ENCODE assay signal across 8 cellular contexts in the genomic region with DNA sequence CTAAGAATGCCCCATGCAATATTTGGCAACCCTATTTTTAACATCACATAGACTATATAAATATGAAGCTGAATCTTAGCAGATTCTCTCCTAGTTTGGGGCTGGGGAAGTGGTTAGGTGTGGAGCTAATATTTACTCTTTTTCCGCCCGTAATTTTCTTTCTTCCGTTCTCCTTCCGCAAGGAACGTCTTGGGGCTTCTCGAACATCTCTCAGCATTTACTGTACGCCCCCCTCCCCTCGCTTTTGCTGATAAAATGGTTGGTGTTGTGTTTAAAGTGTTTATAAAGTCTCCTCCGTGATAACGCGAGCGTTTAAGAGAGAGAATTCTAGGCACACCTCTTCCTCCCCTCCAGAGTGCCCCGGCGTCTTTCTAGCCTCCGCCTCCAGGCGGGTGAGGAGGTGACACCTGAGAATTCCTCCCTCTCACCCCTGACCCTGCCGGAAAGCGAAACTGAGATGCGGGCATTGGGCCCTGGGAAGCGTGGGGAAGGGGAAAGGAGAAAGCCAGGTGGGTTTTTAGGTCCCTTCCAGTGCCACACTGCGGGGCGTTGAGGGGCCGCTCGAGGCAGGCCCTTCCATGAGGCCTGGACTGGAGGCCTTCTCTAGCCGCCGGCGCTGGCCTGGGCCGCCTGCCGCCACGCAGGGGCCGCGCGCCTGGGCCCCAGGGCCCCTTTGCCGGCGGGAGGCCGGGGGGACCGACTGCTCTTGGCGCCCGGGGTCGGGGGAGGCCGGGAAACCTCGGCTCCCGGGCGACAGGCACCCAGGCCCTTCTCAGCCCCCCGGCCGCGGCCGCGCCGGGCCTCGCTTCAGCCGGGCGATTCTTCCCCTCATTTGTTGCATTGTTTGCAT.
DNase-seq lines count a peak whose midpoint lies in the region; ATAC-seq, FAIRE-seq and TF ChIP-seq lines count a peak whose summit lies in the region.
"Not testable (repeated sequence)": the region's sequence is repeated elsewhere in the genome, so short reads cannot be mapped to it uniquely, and the experiment has no call there.

No MANE protein-coding gene starts in this region.

- H3K4me1 ChIP-seq in CD4-positive, alpha-beta memory T cell (ENCODE audit: insufficient read depth, low read length): peaks cover 46% of the 10 kb centered on the region
- H3K4me1 ChIP-seq in K562 (replicated peaks in 1 of 2; ENCODE audit: control insufficient read depth in 2 of 2, insufficient read depth in 2 of 2, low read length in 2 of 2): not testable (repeated sequence)

- peaks cover 39 to 79% (median 63%) of the 10 kb centered on the region in 4 donors for H3K4me1 Mint-ChIP-seq in CD4-positive, alpha-beta memory T cell

- CTCF ChIA-PET in CD4-positive, alpha-beta memory T cell (lab: Charles Lee; ENCODE audit: partially characterized antibody): interaction anchor here (0.8 to 2.2 kb wide), 5 partner anchors 11 to 63 kb away, joined by 3 to 17 read pairs (median 3); partner anchors contain the start of gene PSMD14
- CTCF ChIA-PET in K562 (lab: Yijun Ruan, JAX; ENCODE audit: low intra/inter-chr PET ratio): not testable (repeated sequence)

- H3K36me3 Mint-ChIP-seq in CD4-positive, alpha-beta memory T cell: not testable (repeated sequence)

- H3K27me3 Mint-ChIP-seq in CD4-positive, alpha-beta memory T cell: not testable (repeated sequence)

- ATAC-seq in GM19324 (IDR thresholded peaks at IDR 0.05; ENCODE audit: low FRiP score, unreplicated experiment) (peak; percentile 88), HG02981 (IDR thresholded peaks at IDR 0.05; ENCODE audit: unreplicated experiment) (peak; percentile 91), K562 (peak; percentile 63)
- peak; percentile 89 to 90 for ATAC-seq in activated CD4-positive, CD25-positive, alpha-beta regulatory T cell treated with anti-CD3 and anti-CD28 coated beads, Interleukin-2, amount 50 U/mL, for 24 hours

- POLR2A ChIA-PET in CD4-positive, alpha-beta memory T cell (lab: Charles Lee; ENCODE audit: partially characterized antibody): interaction anchor here (0.6 to 2.5 kb wide), 8 partner anchors 10 to 639 kb away, joined by 3 to 8 read pairs (median 4); partner anchors contain the start of gene TANK
- POLR2A ChIA-PET in K562 (lab: Yijun Ruan, JAX): interaction anchor here (0.7 to 1.1 kb wide), 2 partner anchors 10 to 81 kb away, joined by 3 read pairs; no protein-coding TSS in a partner anchor

- not testable (repeated sequence) for H3K9ac ChIP-seq in K562 (ENCODE audit: insufficient read depth in 1 of 2, low read depth in 2 of 2, low read length in 2 of 2)

- not testable (repeated sequence) for H3K9me3 ChIP-seq in CD4-positive, alpha-beta memory T cell (ENCODE audit: control insufficient read depth in 1 of 2, low read length in 2 of 2); K562 (replicated peaks; ENCODE audit: control insufficient read depth, insufficient read depth, low read depth, low read length)

- TF ChIP-seq POLR2A in K562 (conservative IDR thresholded peaks at IDR 0.05): not testable (repeated sequence)

- TF ChIP-seq EP300 in K562 (IDR thresholded peaks at IDR 0.05; ENCODE audit: low read length): not testable (repeated sequence)

- TF ChIP-seq RAD21 in K562 (CRISPR knock-in tag; conservative IDR thresholded peaks at IDR 0.05 in 1 of 2, IDR thresholded peaks at IDR 0.05 in 1 of 2): not testable (repeated sequence)

- TF ChIP-seq CTCF in K562 (IDR thresholded peaks at IDR 0.05 in 2 of 3, conservative IDR thresholded peaks at IDR 0.05 in 1 of 3; ENCODE audit: insufficient read depth in 2 of 3, low read depth in 1 of 3, low read length in 3 of 3): not testable (repeated sequence)

- not testable (repeated sequence) for H3K27me3 ChIP-seq in CD4-positive, alpha-beta memory T cell (ENCODE audit: insufficient read depth, low read length); K562 (ENCODE audit: control insufficient read depth in 2 of 2, insufficient read depth in 2 of 2, low read length in 2 of 2)

- in situ Hi-C loops in K562 (cut with MboI): not testable (repeated sequence)

- H4K20me1 ChIP-seq in K562 (replicated peaks; ENCODE audit: control insufficient read depth, insufficient read depth, low read length): not testable (repeated sequence)

- not testable (repeated sequence) for H3K4me2 ChIP-seq in K562 (ENCODE audit: insufficient read depth, low read length)

- H2AFZ ChIP-seq in K562 (ENCODE audit: low read depth, low read length): peak overlapping the region; percentile 30; the same call in 1 of the 2 replicates

- not testable (repeated sequence) for BruUV-seq in K562 (replicated peaks; lab: Mats Ljungman, UMichigan)

- H3K9me1 ChIP-seq in K562 (ENCODE audit: control insufficient read depth, insufficient read depth, low read length): not testable (repeated sequence)

- peak overlapping the region; percentile 78 for H3K27ac ChIP-seq in CD4-positive, alpha-beta memory T cell (ENCODE audit: low read depth, low read length)
- H3K27ac ChIP-seq in K562 (ENCODE audit: extremely low read depth, low read depth, low read length): not testable (repeated sequence)

- H3K4me3 ChIP-seq in CD4-positive, alpha-beta memory T cell (ENCODE audit: low read length in 2 of 2): peak overlapping the region; percentile 33 to 36
- not testable (repeated sequence) for H3K4me3 ChIP-seq in K562

- H3K79me2 ChIP-seq in K562 (ENCODE audit: control insufficient read depth, insufficient read depth, low read length): not testable (repeated sequence)

- DNase-seq in CD4-positive, alpha-beta memory T cell: peak; percentile 78 to 89 (median 85)
- DNase-seq in NCI-H2029 (lab: John Stamatoyannopoulos, UW) (peak; percentile 85), islet precursor cell (peak; percentile 90)
- not testable (repeated sequence) for DNase-seq in K562 (ENCODE audit: extremely low read depth in 1 of 4, low spot score in 3 of 4)
- DNase-seq in stimulated activated CD4-positive, alpha-beta T cell treated with anti-CD3 and anti-CD28 coated beads, Interleukin-12 subunit alpha, Interleukin-12 subunit beta, amount 100 ng/mL, for 48 hours (ENCODE audit: low read depth in 2 of 3, low spot score in 1 of 3): peak; percentile 52 to 56 (median 54)

- not testable (repeated sequence) for H3K36me3 ChIP-seq in CD4-positive, alpha-beta memory T cell (ENCODE audit: insufficient read depth, low read length); K562 (ENCODE audit: control insufficient read depth, insufficient read depth, low read length)

- peak overlapping the region; percentile 88 to 97 (median 95) for H3K4me3 Mint-ChIP-seq in CD4-positive, alpha-beta memory T cell

- 41% methylated on average over 21 of the region's 53 CpGs for WGBS in K562 (ENCODE audit: insufficient coverage, low coverage, missing lambda C conversion rate)

- intact Hi-C loops in CD4-positive, alpha-beta memory T cell (cut with micrococcal nuclease): loop anchor here (1.0 to 2.0 kb wide), 2 partner anchors 21 to 84 kb away; partner anchors contain the start of gene TANK
- intact Hi-C loops in K562 (cut with micrococcal nuclease): not testable (repeated sequence)

- H3K27ac Mint-ChIP-seq in CD4-positive, alpha-beta memory T cell: peak overlapping the region; percentile 84 to 99 (median 98)

- FAIRE-seq in K562 (lab: Jason Lieb, UNC): not testable (repeated sequence)

- H3K9me3 Mint-ChIP-seq in CD4-positive, alpha-beta memory T cell: not testable (repeated sequence)
